In genomic region chr14:47833006-47833405, GRCh38 we compare ENCODE assay signal across 28 cellular contexts.
DNase-seq lines count a peak whose midpoint lies in the region; ATAC-seq and TF ChIP-seq lines count a peak whose summit lies in the region.
"Had no signal": no experiment of that assay in that cellular context is flagged by ENCODE, and none has a peak within 500 bp of the region (broad histone marks: within the 10 kb centered on the region; RNA-seq: fewer than 3 reads in every experiment).

No MANE protein-coding gene starts in this region.

- no peak overlapping the region for H3K4me2 ChIP-seq in smooth muscle cell

- H3K36me3 ChIP-seq in smooth muscle cell (ENCODE audit: low read depth) = no peaks in the 10 kb centered on the region
- H3K36me3 ChIP-seq in effector memory CD4-positive, alpha-beta T cell (ENCODE audit: control insufficient read depth, insufficient read depth, low read length) = no peaks in the 10 kb centered on the region
- H3K36me3 ChIP-seq: HAP-1, MG63, SJSA1 had no signal

- no peak overlapping the region for H3K4me3 Mint-ChIP-seq in naive thymus-derived CD8-positive, alpha-beta T cell
- no peak overlapping the region for H3K4me3 Mint-ChIP-seq in activated T-cell treated with anti-CD3 and anti-CD28 coated beads, Interleukin-2, amount 50 U/mL, for 24 hours
- H3K4me3 Mint-ChIP-seq: B cell; CD8-positive, alpha-beta T cell; HFFc6 had no signal

- H3K9me3 Mint-ChIP-seq in naive thymus-derived CD8-positive, alpha-beta T cell = peaks cover 0 to 10% (median 5%) of the 10 kb centered on the region in 9 donors
- H3K9me3 Mint-ChIP-seq in activated T-cell treated with anti-CD3 and anti-CD28 coated beads, Interleukin-2, amount 50 U/mL, for 24 hours = peaks cover 4% of the 10 kb centered on the region

- no peaks in the 10 kb centered on the region for H3K36me3 Mint-ChIP-seq in naive thymus-derived CD8-positive, alpha-beta T cell
- H3K36me3 Mint-ChIP-seq in activated T-cell treated with anti-CD3 and anti-CD28 coated beads, Interleukin-2, amount 50 U/mL, for 24 hours (ENCODE audit: low read depth) = no peaks in the 10 kb centered on the region
- H3K36me3 Mint-ChIP-seq: CD8-positive, alpha-beta T cell had no signal

- no peak overlapping the region for H3K4me3 ChIP-seq in smooth muscle cell
- H3K4me3 ChIP-seq in effector memory CD4-positive, alpha-beta T cell (ENCODE audit: insufficient read depth, low read depth, low read length, poor library complexity, severe bottlenecking) = no peak overlapping the region
- H3K4me3 ChIP-seq: GM12878, HAP-1, MG63, SJSA1 had no signal

- POLR2A ChIA-PET in naive thymus-derived CD8-positive, alpha-beta T cell (lab: Charles Lee) = no interaction called here

- H3K9me3 ChIP-seq in smooth muscle cell (replicated peaks; ENCODE audit: low read depth) = no peaks in the 10 kb centered on the region
- H3K9me3 ChIP-seq in effector memory CD4-positive, alpha-beta T cell (ENCODE audit: control insufficient read depth, low read length) = no peaks in the 10 kb centered on the region
- H3K9me3 ChIP-seq: Caco-2, HAP-1, MG63, SJSA1 had no signal

- H3K4me1 Mint-ChIP-seq in naive thymus-derived CD8-positive, alpha-beta T cell = no peaks in the 10 kb centered on the region
- H3K4me1 Mint-ChIP-seq in activated T-cell treated with anti-CD3 and anti-CD28 coated beads, Interleukin-2, amount 50 U/mL, for 24 hours (ENCODE audit: low read depth) = no peaks in the 10 kb centered on the region
- H3K4me1 Mint-ChIP-seq: B cell had no signal

- H3K27ac Mint-ChIP-seq in naive thymus-derived CD8-positive, alpha-beta T cell = no peak overlapping the region
- H3K27ac Mint-ChIP-seq in activated T-cell treated with anti-CD3 and anti-CD28 coated beads, Interleukin-2, amount 50 U/mL, for 24 hours = no peak overlapping the region
- H3K27ac Mint-ChIP-seq: B cell; CD8-positive, alpha-beta T cell; HFFc6 had no signal

- H3K27ac ChIP-seq in smooth muscle cell (ENCODE audit: low read depth) = no peak overlapping the region
- H3K27ac ChIP-seq in effector memory CD4-positive, alpha-beta T cell (ENCODE audit: insufficient read depth, low read length, poor library complexity, severe bottlenecking) = no peak overlapping the region
- H3K27ac ChIP-seq: C4-2B, SJSA1 had no signal

- H3F3A ChIP-seq in smooth muscle cell (ENCODE audit: low read depth) = no peaks in the 10 kb centered on the region

- H3K9ac ChIP-seq in smooth muscle cell (ENCODE audit: low read depth) = no peak overlapping the region

- H3K27me3 ChIP-seq in smooth muscle cell (ENCODE audit: low read depth) = no peaks in the 10 kb centered on the region
- no peaks in the 10 kb centered on the region for H3K27me3 ChIP-seq in effector memory CD4-positive, alpha-beta T cell (replicated peaks; ENCODE audit: control insufficient read depth, insufficient read depth, low read length, poor library complexity, severe bottlenecking)
- H3K27me3 ChIP-seq: MG63, SJSA1 had no signal

- no peaks in the 10 kb centered on the region for H4K20me1 ChIP-seq in smooth muscle cell (ENCODE audit: low read depth)

- DNase-seq in NCI-H69 (lab: John Stamatoyannopoulos, UW) (peak; percentile 23), SK-MEL-5 (ENCODE audit: low read depth, low spot score) (peak; percentile 11), kidney glomerular epithelial cell (lab: John Stamatoyannopoulos, UW) (peak; percentile 23), smooth muscle cell (lab: John Stamatoyannopoulos, UW; ENCODE audit: unreplicated experiment) (no peak)
- no peak for DNase-seq in effector memory CD4-positive, alpha-beta T cell
- no peak for DNase-seq in naive thymus-derived CD8-positive, alpha-beta T cell
- DNase-seq in activated T-cell treated with anti-CD3 and anti-CD28 coated beads, Interleukin-2, amount 50 U/mL, for 24 hours = no peak
- DNase-seq: Caco-2; CD8-positive, alpha-beta T cell; DMS 273 treated with DMSO at 0.1 percent for 48 hours; DMS79; EL; GDM1; GOT3; HFFc6; KBM-7; MG63; NCI-H1105 treated with DMSO at 0.1 percent for 48 hours; NCI-H146; NCI-H1930; NCI-H2107; PC-3 had no signal

- in situ Hi-C loops in SK-MEL-5 (cut with HindIII; ENCODE audit: low pct_unique_long_range_greater_than_20kb, low sequenced_read_pairs) = no loop called here

- no peak overlapping the region for H2AFZ ChIP-seq in smooth muscle cell (ENCODE audit: low read depth)

- no peak for ATAC-seq in naive thymus-derived CD8-positive, alpha-beta T cell
- ATAC-seq: CD8-positive, alpha-beta T cell; GM12878; PC-3; Right ventricle myocardium inferior had no signal

- no peaks in the 10 kb centered on the region for H3K79me2 ChIP-seq in smooth muscle cell (ENCODE audit: low read depth)

- no peak for TF ChIP-seq CTCF in smooth muscle cell (IDR thresholded peaks at IDR 0.05; ENCODE audit: borderline replicate concordance, insufficient read depth, poor library complexity, severe bottlenecking)

- H3K27me3 Mint-ChIP-seq in naive thymus-derived CD8-positive, alpha-beta T cell = no peaks in the 10 kb centered on the region
- H3K27me3 Mint-ChIP-seq in activated T-cell treated with anti-CD3 and anti-CD28 coated beads, Interleukin-2, amount 50 U/mL, for 24 hours = no peaks in the 10 kb centered on the region
- H3K27me3 Mint-ChIP-seq: B cell had no signal

- no peaks in the 10 kb centered on the region for H3K4me1 ChIP-seq in smooth muscle cell (ENCODE audit: low read depth)
- no peaks in the 10 kb centered on the region for H3K4me1 ChIP-seq in effector memory CD4-positive, alpha-beta T cell (ENCODE audit: control insufficient read depth, insufficient read depth, low read length, poor library complexity, severe bottlenecking)
- H3K4me1 ChIP-seq: Caco-2, HAP-1, SJSA1 had no signal

Comparison
In these comparisons a context has a peak if more than half of its experiments do, and no peak if none do; other contexts are left out.
1. DNase-seq: peak in NCI-H69 (single experiment), SK-MEL-5 (single experiment) and kidney glomerular epithelial cell (single experiment); none in smooth muscle cell (single experiment), effector memory CD4-positive, alpha-beta T cell (0 of 3), naive thymus-derived CD8-positive, alpha-beta T cell (0 of 10) and activated T-cell treated with anti-CD3 and anti-CD28 coated beads, Interleukin-2, amount 50 U/mL, for 24 hours (single experiment).